Comparison of ENCODE assay signal across 10 cellular contexts in genomic region chr14:20682127-20682434, GRCh38. TPM values are rescaled to one million over a fixed set of nuclear protein-coding genes. Genes with fewer than 3 reads are reported as not detected.
DNase-seq lines count a peak whose midpoint lies in the region; ATAC-seq lines count a peak whose summit lies in the region.
"Had no signal": no experiment of that assay in that cellular context is flagged by ENCODE, and none has a peak within 500 bp of the region (broad histone marks: within the 10 kb centered on the region; RNA-seq: fewer than 3 reads in every experiment).

No MANE protein-coding gene starts in this region.

- H3K27ac ChIP-seq in angular gyrus (ENCODE audit: low read depth, low read length), result peak overlapping the region; percentile 100

- no peaks in the 10 kb centered on the region for H3K9me3 ChIP-seq in iPS-18c (ENCODE audit: control insufficient read depth, insufficient read depth, low read length)

- peak overlapping the region; percentile 100 for H3K4me3 ChIP-seq in iPS-18c (ENCODE audit: insufficient read depth, low read depth, low read length)

- H3K4me3 Mint-ChIP-seq in activated T-helper 17 cell treated with anti-CD3 and anti-CD28 coated beads, Interleukin-2, amount 50 U/mL, for 72 hours, result no peak overlapping the region
- H3K4me3 Mint-ChIP-seq: T-cell had no signal

- H3K4me1 Mint-ChIP-seq in activated T-helper 17 cell treated with anti-CD3 and anti-CD28 coated beads, Interleukin-2, amount 50 U/mL, for 72 hours, result peaks cover 24% of the 10 kb centered on the region

- H3K27ac Mint-ChIP-seq in activated T-helper 17 cell treated with anti-CD3 and anti-CD28 coated beads, Interleukin-2, amount 50 U/mL, for 72 hours, result no peak overlapping the region
- H3K27ac Mint-ChIP-seq: T-cell had no signal

- H3K9me3 Mint-ChIP-seq in activated T-helper 17 cell treated with anti-CD3 and anti-CD28 coated beads, Interleukin-2, amount 50 U/mL, for 72 hours, result no peaks in the 10 kb centered on the region
- H3K9me3 Mint-ChIP-seq: T-cell had no signal

- H3K27me3 Mint-ChIP-seq in activated T-helper 17 cell treated with anti-CD3 and anti-CD28 coated beads, Interleukin-2, amount 50 U/mL, for 72 hours, result no peaks in the 10 kb centered on the region
- H3K27me3 Mint-ChIP-seq: T-cell had no signal

- DNase-seq in smooth muscle cell of the brain vasculature (ENCODE audit: low read depth, low spot score) (peak; percentile 7), GM03348 (ENCODE audit: low spot score) (no peak), DMS79 (lab: John Stamatoyannopoulos, UW) (no peak)

- H3K36me3 Mint-ChIP-seq in activated T-helper 17 cell treated with anti-CD3 and anti-CD28 coated beads, Interleukin-2, amount 50 U/mL, for 72 hours (ENCODE audit: low read depth), result no peaks in the 10 kb centered on the region
- H3K36me3 Mint-ChIP-seq: T-cell had no signal

- ATAC-seq in GM18517 (IDR thresholded peaks at IDR 0.05; ENCODE audit: unreplicated experiment) (peak; percentile 0), HG03097 (IDR thresholded peaks at IDR 0.05; ENCODE audit: low FRiP score, unreplicated experiment) (no peak)
- no peak for ATAC-seq in activated T-helper 17 cell treated with anti-CD3 and anti-CD28 coated beads, Interleukin-2, amount 50 U/mL, for 72 hours (replicated peaks)

RNA-seq across cellular contexts. Expression of gene RNASE4, which starts 2.3 kb away (rescaled TPM):
- 1 to 10 TPM; 1.0 to 6.1 TPM for total RNA-seq in activated T-helper 17 cell treated with anti-CD3 and anti-CD28 coated beads, Interleukin-2, amount 50 U/mL, for 72 hours

RNA-seq across cellular contexts. Expression of gene ANG, which starts 6.5 kb away (rescaled TPM):
- total RNA-seq in activated T-helper 17 cell treated with anti-CD3 and anti-CD28 coated beads, Interleukin-2, amount 50 U/mL, for 72 hours, result 10 to 100 TPM in 1 of 2 donors, 1 to 10 TPM in 1; 3.6 to 11.1 TPM

RNA-seq across cellular contexts. Expression of gene OR6S1, which starts 40.6 kb away (rescaled TPM):
- total RNA-seq in activated T-helper 17 cell treated with anti-CD3 and anti-CD28 coated beads, Interleukin-2, amount 50 U/mL, for 72 hours, result not detected
- total RNA-seq: posterior vena cava, T-cell had no signal
